Comparison of ENCODE assay signal across 8 cellular contexts in genomic region chrX:53321216-53321942, GRCh38. TPM values are rescaled to one million over a fixed set of nuclear protein-coding genes. Genes with fewer than 3 reads are reported as not detected.
DNase-seq lines count a peak whose midpoint lies in the region; ATAC-seq, FAIRE-seq and TF ChIP-seq lines count a peak whose summit lies in the region.

No MANE protein-coding gene starts in this region.

- no peaks in the 10 kb centered on the region for H3K9me1 ChIP-seq in K562 (ENCODE audit: control insufficient read depth, insufficient read depth, low read length)

- H4K20me1 ChIP-seq in K562 (replicated peaks; ENCODE audit: control insufficient read depth, insufficient read depth, low read length), result peaks cover 8% of the 10 kb centered on the region

- intact Hi-C loops in K562 (cut with micrococcal nuclease), result no loop called here
- intact Hi-C loops in left colon (cut with DNase I, micrococcal nuclease), result no loop called here

- peaks cover 3 to 32% of the 10 kb centered on the region in 2 experiments; a peak in 4 of 5 replicates for H3K4me1 ChIP-seq in K562 (replicated peaks in 1 of 2; ENCODE audit: control insufficient read depth in 2 of 2, insufficient read depth in 2 of 2, low read length in 2 of 2)
- H3K4me1 ChIP-seq in suprapubic skin, result peaks cover 23% of the 10 kb centered on the region

- peak; percentile 3 for DNase-seq in activated naive CD4-positive, alpha-beta T cell treated with Interleukin-2 at 50 U/mL for 16 hours
- no peak for DNase-seq in activated naive CD4-positive, alpha-beta T cell (lab: John Stamatoyannopoulos, UW)
- peak in 3 of 4 experiments; percentile 17 to 69 (median 63) for DNase-seq in K562 (ENCODE audit: extremely low read depth in 1 of 4, low spot score in 3 of 4)
- DNase-seq in left colon, result no peak
- DNase-seq in suprapubic skin (ENCODE audit: low spot score in 2 of 2), result no peak
- no peak for DNase-seq in HT-29 (ENCODE audit: low spot score)
- no peak for DNase-seq in NCI-H345 treated with DMSO at 0.1 percent for 48 hours (lab: John Stamatoyannopoulos, UW; ENCODE audit: unreplicated experiment)

- TF ChIP-seq EP300 in K562 (IDR thresholded peaks at IDR 0.05; ENCODE audit: low read length) (no peak), suprapubic skin (IDR thresholded peaks at IDR 0.05) (no peak)

- POLR2A ChIA-PET in K562 (lab: Yijun Ruan, JAX), result interaction anchor here (0.6 kb wide), 1 partner anchor 58 kb away, joined by 3 read pairs; no protein-coding TSS in a partner anchor

- no peak overlapping the region for H2AFZ ChIP-seq in K562 (ENCODE audit: low read depth, low read length)

- 0% methylated on average over 3 of the region's 60 CpGs for WGBS in K562 (ENCODE audit: insufficient coverage, low coverage, missing lambda C conversion rate)
- 1% methylated on average over 15 of the region's 60 CpGs for WGBS in suprapubic skin

- no TSS peak for BruUV-seq in K562 (replicated peaks; lab: Mats Ljungman, UMichigan)

- H3K27me3 ChIP-seq in K562 (ENCODE audit: control insufficient read depth in 2 of 2, insufficient read depth in 2 of 2, low read length in 2 of 2) (peaks cover 22 to 53% of the 10 kb centered on the region in 2 experiments; a peak in 4 of 5 replicates), suprapubic skin (no peaks in the 10 kb centered on the region)

- no peak overlapping the region for H3K4me2 ChIP-seq in K562 (ENCODE audit: insufficient read depth, low read length)

- FAIRE-seq in K562 (lab: Jason Lieb, UNC), result no peak

- H3K27ac ChIP-seq in K562 (ENCODE audit: extremely low read depth, low read depth, low read length) (no peak overlapping the region), suprapubic skin (no peak overlapping the region)

- H3K9me3 ChIP-seq in K562 (replicated peaks; ENCODE audit: control insufficient read depth, insufficient read depth, low read depth, low read length), result no peaks in the 10 kb centered on the region
- H3K9me3 ChIP-seq in suprapubic skin, result no peaks in the 10 kb centered on the region

- TF ChIP-seq RAD21 in K562 (CRISPR knock-in tag; conservative IDR thresholded peaks at IDR 0.05 in 1 of 2, IDR thresholded peaks at IDR 0.05 in 1 of 2), result no peak

- in situ Hi-C loops in K562 (cut with MboI), result no loop called here

- H3K79me2 ChIP-seq in K562 (ENCODE audit: control insufficient read depth, insufficient read depth, low read length), result no peaks in the 10 kb centered on the region

- H3K4me3 ChIP-seq in K562 (peak overlapping the region; percentile 4; the same call in 1 of the 2 replicates), suprapubic skin (peak overlapping the region; percentile 70)

- H3K36me3 ChIP-seq in K562 (ENCODE audit: control insufficient read depth, insufficient read depth, low read length), result no peaks in the 10 kb centered on the region
- no peaks in the 10 kb centered on the region for H3K36me3 ChIP-seq in suprapubic skin

- no peak for ATAC-seq in K562
- ATAC-seq in left colon, result peak; percentile 54
- no peak for ATAC-seq in HG02870 (IDR thresholded peaks at IDR 0.05; ENCODE audit: unreplicated experiment)

- no peak for TF ChIP-seq CTCF in K562 (IDR thresholded peaks at IDR 0.05 in 2 of 3, conservative IDR thresholded peaks at IDR 0.05 in 1 of 3; ENCODE audit: insufficient read depth in 2 of 3, low read depth in 1 of 3, low read length in 3 of 3)
- no peak for TF ChIP-seq CTCF in suprapubic skin (IDR thresholded peaks at IDR 0.05)

- CTCF ChIA-PET in K562 (lab: Yijun Ruan, JAX; ENCODE audit: low intra/inter-chr PET ratio), result no interaction called here

- TF ChIP-seq POLR2A in K562 (conservative IDR thresholded peaks at IDR 0.05), result no peak
- TF ChIP-seq POLR2A in suprapubic skin (IDR thresholded peaks at IDR 0.05), result no peak

- peak overlapping the region in 1 of 2 experiments; percentile 71; a peak in 1 of 4 replicates for H3K9ac ChIP-seq in K562 (ENCODE audit: insufficient read depth in 1 of 2, low read depth in 2 of 2, low read length in 2 of 2)

TF ChIP-seq in K562, 482 proteins besides CTCF, POLR2A, EP300 and RAD21:
- no peak for TF ChIP-seq PURB (CRISPR knock-in tag; IDR thresholded peaks at IDR 0.05; ENCODE audit: low read depth)
- no peak for TF ChIP-seq ZNF24 (IDR thresholded peaks at IDR 0.05)
- TF ChIP-seq CBFB (CRISPR knock-in tag; IDR thresholded peaks at IDR 0.05), result no peak
- TF ChIP-seq THRA (IDR thresholded peaks at IDR 0.05), result no peak
- no peak for TF ChIP-seq ZNF512 (tag; IDR thresholded peaks at IDR 0.05)
- no peak for TF ChIP-seq KAT7 (CRISPR knock-in tag; IDR thresholded peaks at IDR 0.05; ENCODE audit: borderline replicate concordance)
- no peak for TF ChIP-seq E2F6 (IDR thresholded peaks at IDR 0.05; ENCODE audit: borderline replicate concordance in 1 of 2, extremely low read depth in 1 of 2, insufficient read depth in 1 of 2, insufficient read length in 1 of 2, low read depth in 1 of 2, low read length in 1 of 2, poor library complexity in 1 of 2, severe bottlenecking in 1 of 2)
- TF ChIP-seq STAT6 (CRISPR knock-in tag; IDR thresholded peaks at IDR 0.05), result no peak
- TF ChIP-seq ZBTB7A (IDR thresholded peaks at IDR 0.05; ENCODE audit: borderline replicate concordance, control insufficient read depth, low read depth, low read length), result no peak

RNA-seq across cellular contexts. Expression of gene IQSEC2, which starts 40.0 kb away (rescaled TPM):
- total RNA-seq in K562 (2011; cell fraction: chromatin; rRNA removed; ENCODE audit: low replicate concordance), result 57.2 and 111 TPM in 2 replicates
- total RNA-seq in K562 (2011; cell fraction: nucleolus; rRNA removed), result 39.6 and 44.2 TPM in 2 replicates
- total RNA-seq in K562 (2011; cell fraction: nucleoplasm; rRNA removed), result 63.2 and 85.5 TPM in 2 replicates
- total RNA-seq in K562 (2014; rRNA removed) (18.9 and 20.1 TPM in 2 replicates), K562 (2014; rRNA removed; fragmentation: Illumina TruSeq; extraction: Trizol) (12.3 TPM in 2 replicates), K562 (2015; rRNA removed; fragmentation: Illumina TruSeq; extraction: Trizol) (10.5 and 11.5 TPM in 2 replicates), K562 (2021) (35.9 and 41.8 TPM in 2 replicates), left colon (10 to 100 TPM; 32.1 to 32.9 TPM), suprapubic skin (10 to 100 TPM; 24.4 to 42.1 (median 28.9) TPM)
- polyA plus RNA-seq in K562 (2011; rRNA removed) (23.9 and 25.8 TPM in 2 replicates), K562 (2014; fragmentation: Illumina TruSeq; extraction: Trizol) (31.4 and 32.8 TPM in 2 replicates), K562 (2014; fragmentation: Nextera tagmentation; extraction: Ambion mirVana) (1 to 10 TPM; 2.7 to 2.8 TPM), K562 (2014; rRNA removed) (25.6 and 29.4 TPM in 2 replicates)
- polyA plus RNA-seq in K562 (2011; cell fraction: cytosol; rRNA removed), result 17.7 and 23.5 TPM in 2 replicates
- 55.7 and 92.8 TPM in 2 replicates for polyA plus RNA-seq in K562 (2011; cell fraction: nucleus; rRNA removed)
- polyA plus RNA-seq in K562 (2012), result 24.4 and 70.9 TPM in 2 replicates
- polyA minus RNA-seq in K562 (2011; rRNA and poly(A)+ RNA removed), result 14.2 and 18.2 TPM in 2 replicates
- polyA minus RNA-seq in K562 (2011; cell fraction: cytosol; rRNA and poly(A)+ RNA removed), result 16.8 and 18.3 TPM in 2 replicates
- polyA minus RNA-seq in K562 (2011; cell fraction: nucleus; rRNA and poly(A)+ RNA removed), result 32.3 and 34.9 TPM in 2 replicates
- 11.7 and 13.5 TPM in 2 replicates for total RNA-seq in HT-29 (2014; rRNA removed; shearing (Covaris generic))

Comparison
In these comparisons a context has a peak if more than half of its experiments do, and no peak if none do; other contexts are left out.
1. DNase-seq: peak in activated naive CD4-positive, alpha-beta T cell treated with Interleukin-2 at 50 U/mL for 16 hours (single experiment) and K562 (3 of 4); none in activated naive CD4-positive, alpha-beta T cell (0 of 4), left colon (0 of 2), suprapubic skin (0 of 2), HT-29 (single experiment) and NCI-H345 treated with DMSO at 0.1 percent for 48 hours (single experiment).